27 cellular contexts compared by ENCODE assay signal in genomic region chr4:37902212-37902611, GRCh38. TPM values are rescaled to one million over a fixed set of nuclear protein-coding genes. Genes with fewer than 3 reads are reported as not detected.
DNase-seq lines count a peak whose midpoint lies in the region; ATAC-seq, FAIRE-seq and TF ChIP-seq lines count a peak whose summit lies in the region.
"Had no signal": no experiment of that assay in that cellular context is flagged by ENCODE, and none has a peak within 500 bp of the region (broad histone marks: within the 10 kb centered on the region; RNA-seq: fewer than 3 reads in every experiment).

No MANE protein-coding gene starts in this region.

- TF ChIP-seq POLR2A in breast epithelium (IDR thresholded peaks at IDR 0.05) = no peak

- peaks cover 30% of the 10 kb centered on the region for H3K4me1 Mint-ChIP-seq in CD14-positive monocyte

- in situ Hi-C loops in mammary epithelial cell (cut with MboI; ENCODE audit: low sequenced_read_pairs in 2 of 2) = no loop called here

- WGBS in mammary epithelial cell (ENCODE audit: low coverage, missing lambda C conversion rate) = 51% methylated on average over 4 of the region's 7 CpGs
- WGBS in neuronal stem cell (ENCODE audit: extremely low coverage in 2 of 2, insufficient read length in 2 of 2, insufficient replicate concordance in 1 of 2), 2 donors = no CpG with 5 or more reads among the region's 7 CpGs

- peak overlapping the region; percentile 92 for H3K23ac ChIP-seq in neuronal stem cell (ENCODE audit: low read depth, low read length, poor library complexity)

- no peak overlapping the region for H3K27ac Mint-ChIP-seq in CD14-positive monocyte
- H3K27ac Mint-ChIP-seq: CD4-positive, CD25-positive, alpha-beta regulatory T cell had no signal

- peaks cover 9% of the 10 kb centered on the region for H3K27me3 ChIP-seq in mammary epithelial cell (ENCODE audit: insufficient read depth, low read length)
- H3K27me3 ChIP-seq in breast epithelium = no peaks in the 10 kb centered on the region
- H3K27me3 ChIP-seq in bronchial epithelial cell (ENCODE audit: control insufficient read depth, insufficient read depth, low read length) = peaks cover 3% of the 10 kb centered on the region
- H3K27me3 ChIP-seq in neuronal stem cell (ENCODE audit: control insufficient read depth in 3 of 3, insufficient read depth in 3 of 3, low read depth in 1 of 3, low read length in 3 of 3) = peaks cover 0 to 53% (median 0%) of the 10 kb centered on the region in 3 experiments

- H3K79me1 ChIP-seq in neuronal stem cell (ENCODE audit: low read depth, low read length) = no peaks in the 10 kb centered on the region

- H4K20me1 ChIP-seq in mammary epithelial cell (ENCODE audit: insufficient read depth, low read length) = no peaks in the 10 kb centered on the region

- H3K9me3 ChIP-seq in mammary epithelial cell (replicated peaks; ENCODE audit: insufficient read depth, low read length) (no peaks in the 10 kb centered on the region), breast epithelium (no peaks in the 10 kb centered on the region), neuronal stem cell (replicated peaks in 1 of 2; ENCODE audit: control insufficient read depth in 2 of 2, insufficient read depth in 1 of 2, low read depth in 1 of 2, low read length in 2 of 2) (no peaks in the 10 kb centered on the region)
- H3K9me3 ChIP-seq: BE2C, SK-N-SH had no signal

- H2BK15ac ChIP-seq in neuronal stem cell (ENCODE audit: low read length) = no peak overlapping the region

- H3K4me3 Mint-ChIP-seq in CD14-positive monocyte = no peak overlapping the region

- H3K36me3 Mint-ChIP-seq in CD14-positive monocyte = peaks cover 48 to 56% of the 10 kb centered on the region in 2 donors

- no peak overlapping the region for H2BK120ac ChIP-seq in neuronal stem cell (ENCODE audit: low read depth, low read length)

- TF ChIP-seq CTCF in mammary epithelial cell (conservative IDR thresholded peaks at IDR 0.05 in 1 of 2, IDR thresholded peaks at IDR 0.05 in 1 of 2; ENCODE audit: extremely low read depth in 1 of 2, insufficient read depth in 1 of 2, low read depth in 1 of 2, low read length in 2 of 2) = no peak
- no peak for TF ChIP-seq CTCF in breast epithelium (IDR thresholded peaks at IDR 0.05)
- TF ChIP-seq CTCF in bronchial epithelial cell (IDR thresholded peaks at IDR 0.05; ENCODE audit: insufficient read depth, low read length, severe bottlenecking) = no peak
- TF ChIP-seq CTCF in CD14-positive monocyte (IDR thresholded peaks at IDR 0.05) = no peak

- no peak overlapping the region for H3K18ac ChIP-seq in neuronal stem cell (ENCODE audit: low read length)

- H3K4me3 ChIP-seq in mammary epithelial cell (replicated peaks in 1 of 3; ENCODE audit: insufficient read depth in 1 of 3, low read depth in 2 of 3, low read length in 3 of 3) (no peak overlapping the region), breast epithelium (no peak overlapping the region), bronchial epithelial cell (ENCODE audit: low read depth, low read length) (no peak overlapping the region), neuronal stem cell (ENCODE audit: low read length in 2 of 2) (peak overlapping the region in 1 of 2 donors; percentile 61)

- H3K36me3 ChIP-seq in mammary epithelial cell (ENCODE audit: insufficient read depth, low read length) (no peaks in the 10 kb centered on the region), breast epithelium (no peaks in the 10 kb centered on the region), bronchial epithelial cell (ENCODE audit: control insufficient read depth, insufficient read depth, low read length) (no peaks in the 10 kb centered on the region), neuronal stem cell (replicated peaks in 1 of 2; ENCODE audit: control insufficient read depth in 2 of 2, insufficient read depth in 2 of 2, low read length in 2 of 2) (no peaks in the 10 kb centered on the region)
- H3K36me3 ChIP-seq: BE2C had no signal

- dilution Hi-C loops in mammary epithelial cell (cut with HindIII; ENCODE audit: low sequenced_read_pairs) = no loop called here

- no peak overlapping the region for H2AK5ac ChIP-seq in neuronal stem cell (ENCODE audit: low read depth, low read length)

- no peak overlapping the region for H4K8ac ChIP-seq in neuronal stem cell (ENCODE audit: low read depth, low read length)

- no peak for FAIRE-seq in bronchial epithelial cell (lab: Jason Lieb, UNC)
- FAIRE-seq: D721Med, H54, HepG2 had no signal

- ATAC-seq in HG03521 (IDR thresholded peaks at IDR 0.05; ENCODE audit: unreplicated experiment) = no peak
- ATAC-seq: HepG2, PC-3 had no signal

- DNase-seq in mammary epithelial cell (peak; percentile 20), breast epithelium (ENCODE audit: low spot score in 2 of 2) (no peak), bronchial epithelial cell (ENCODE audit: low read depth) (peak; percentile 53), neuronal stem cell (ENCODE audit: low spot score) (no peak), NCI-H1048 (lab: John Stamatoyannopoulos, UW) (no peak), CD14-positive monocyte (ENCODE audit: low spot score) (no peak)
- no peak for DNase-seq in activated naive CD4-positive, alpha-beta T cell treated with anti-CD3 and anti-CD28 coated beads, Interleukin-2, amount 50 U/mL, for 16 hours
- DNase-seq: 8988T; ACHN; BE2C; CD4-positive, CD25-positive, alpha-beta regulatory T cell; Kasumi-1; MV-4-11; NCI-H1105 treated with DMSO at 0.1 percent for 48 hours; NCI-H2029; NCI-H446 treated with DMSO at 0.1 percent for 48 hours; NCI-H526; NCI-H82; NK-92 treated with Interleukin-12 subunit alpha and Interleukin-12 subunit beta, amount 100 ng/mL, for 24 hours; PC-3; SK-N-SH had no signal

- no peaks in the 10 kb centered on the region for H3K79me2 ChIP-seq in mammary epithelial cell (ENCODE audit: insufficient read depth, low read length)

- H2BK5ac ChIP-seq in neuronal stem cell (ENCODE audit: low read length) = no peak overlapping the region

- peaks cover 0 to 2% (median 0%) of the 10 kb centered on the region in 3 donors for H3K27me3 Mint-ChIP-seq in CD14-positive monocyte (ENCODE audit: low read depth in 3 of 3)
- H3K27me3 Mint-ChIP-seq: CD4-positive, CD25-positive, alpha-beta regulatory T cell had no signal

- H3K4me1 ChIP-seq in mammary epithelial cell (ENCODE audit: insufficient read depth, low read length) = no peaks in the 10 kb centered on the region
- no peaks in the 10 kb centered on the region for H3K4me1 ChIP-seq in breast epithelium
- peaks cover 0 to 2% of the 10 kb centered on the region in 2 donors for H3K4me1 ChIP-seq in neuronal stem cell (ENCODE audit: control insufficient read depth in 2 of 2, insufficient read depth in 1 of 2, low read depth in 1 of 2, low read length in 2 of 2)
- H3K4me1 ChIP-seq: BE2C had no signal

- peaks cover 0 to 5% (median 0%) of the 10 kb centered on the region in 7 donors for H3K9me3 Mint-ChIP-seq in CD14-positive monocyte
- H3K9me3 Mint-ChIP-seq: CD4-positive, CD25-positive, alpha-beta regulatory T cell had no signal

- no TSS peak for BruUV-seq in mammary epithelial cell (replicated peaks; lab: Mats Ljungman, UMichigan)

- H3K4me2 ChIP-seq in mammary epithelial cell (ENCODE audit: insufficient read depth, low read depth, low read length) (no peak overlapping the region), neuronal stem cell (ENCODE audit: insufficient read depth, low read length, poor library complexity, severe bottlenecking) (no peak overlapping the region)
- H3K4me2 ChIP-seq: SK-N-SH had no signal

- H3K14ac ChIP-seq in neuronal stem cell (ENCODE audit: low read length) = no peak overlapping the region

- H3K9ac ChIP-seq in mammary epithelial cell (ENCODE audit: insufficient read depth, low read length) (no peak overlapping the region), neuronal stem cell (ENCODE audit: low read depth, low read length, poor library complexity) (peak overlapping the region; percentile 63)
- H3K9ac ChIP-seq: SK-N-SH had no signal

- no peak overlapping the region for H2AFZ ChIP-seq in mammary epithelial cell (ENCODE audit: low read depth, low read length)
- H2AFZ ChIP-seq in neuronal stem cell (ENCODE audit: low read length) = no peak overlapping the region

- H2BK12ac ChIP-seq in neuronal stem cell (ENCODE audit: low read length) = no peak overlapping the region

- CTCF ChIA-PET in mammary epithelial cell (lab: Charles Lee; ENCODE audit: low non-redundant PET) = no interaction called here

- no peak overlapping the region for H3K4ac ChIP-seq in neuronal stem cell (ENCODE audit: low read length)

- intact Hi-C loops in mammary epithelial cell (cut with micrococcal nuclease) = no loop called here
- intact Hi-C loops in breast epithelium (cut with DNase I; ENCODE audit: low total_unique reads) = loop anchor here (2.0 kb wide), 1 partner anchor 53 kb away; no protein-coding TSS in a partner anchor
- intact Hi-C loops in CD14-positive monocyte (cut with micrococcal nuclease) = no loop called here

- H3K27ac ChIP-seq in mammary epithelial cell (ENCODE audit: insufficient read depth, low read depth, low read length) (no peak overlapping the region), breast epithelium (no peak overlapping the region), neuronal stem cell (replicated peaks; ENCODE audit: low read length) (no peak overlapping the region)

- no peak overlapping the region for H4K91ac ChIP-seq in neuronal stem cell (ENCODE audit: low read depth, low read length, poor library complexity)

RNA-seq across cellular contexts. Expression of gene TBC1D1, which starts 11.3 kb away (rescaled TPM):
- total RNA-seq in mammary epithelial cell (10 to 100 TPM; 58.5 to 63.0 TPM), breast epithelium (10 to 100 TPM; 55.2 to 80.9 (median 63.9) TPM), bronchial epithelial cell (30.3 and 47.1 TPM in 2 replicates)
- polyA plus RNA-seq in mammary epithelial cell (40.0 TPM), CD14-positive monocyte (10 to 100 TPM; 23.3 to 31.5 TPM)
- 83.3 TPM for polyA minus RNA-seq in mammary epithelial cell
- 124 TPM for polyA plus RNA-seq in neuronal stem cell (2013, experiment 1 of 2)
- 123 TPM for polyA plus RNA-seq in neuronal stem cell (2013, experiment 2 of 2)

RNA-seq across cellular contexts. Expression of gene PTTG2, which starts 58.0 kb away (rescaled TPM):
- not detected for total RNA-seq in mammary epithelial cell
- polyA plus RNA-seq in mammary epithelial cell = not detected
- not detected for polyA minus RNA-seq in mammary epithelial cell
- 1 to 10 TPM in 1 of 3 donors, not detected in 2; 1.3 TPM for total RNA-seq in breast epithelium
- not detected in 2 replicates for total RNA-seq in bronchial epithelial cell
- not detected for polyA plus RNA-seq in neuronal stem cell (2013, experiment 1 of 2)
- not detected for polyA plus RNA-seq in neuronal stem cell (2013, experiment 2 of 2)
- polyA plus RNA-seq in CD14-positive monocyte = not detected
- total RNA-seq: HepG2, HT-29, MCF 10A, PC-3 had no signal
- polyA plus RNA-seq: CD4-positive, CD25-positive, alpha-beta regulatory T cell; HepG2; SK-N-SH had no signal

Comparison
In these comparisons a context has a peak if more than half of its experiments do, and no peak if none do; other contexts are left out.
1. DNase-seq: peak in mammary epithelial cell (single experiment) and bronchial epithelial cell (single experiment); none in breast epithelium (0 of 2), neuronal stem cell (single experiment), activated naive CD4-positive, alpha-beta T cell treated with anti-CD3 and anti-CD28 coated beads, Interleukin-2, amount 50 U/mL, for 16 hours (single experiment), NCI-H1048 (single experiment) and CD14-positive monocyte (single experiment).